In the genomic region with DNA sequence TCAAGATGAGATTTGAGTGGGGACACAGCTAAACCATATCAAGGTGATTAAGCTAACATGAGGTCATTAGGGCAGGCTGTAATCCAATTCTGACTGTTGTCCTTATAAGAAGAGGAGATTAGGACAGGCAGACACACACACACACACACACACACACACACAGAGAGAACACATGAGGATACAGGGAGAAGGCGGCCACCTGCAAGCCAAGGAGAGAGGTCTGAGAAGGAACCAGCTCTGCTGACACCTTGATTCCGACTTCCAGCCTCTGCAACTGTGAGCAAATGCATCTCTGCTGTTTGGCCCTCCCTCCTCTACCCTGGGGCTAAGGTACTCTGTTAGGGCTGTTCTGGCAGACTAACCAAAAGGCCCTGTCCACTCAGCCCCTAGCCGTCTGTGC, we compare ENCODE assay signal across 28 cellular contexts.
"Had no signal": no experiment of that assay in that cellular context is flagged by ENCODE, and none has a peak within 500 bp of the region (broad histone marks: within the 10 kb centered on the region; RNA-seq: fewer than 3 reads in every experiment).

No MANE protein-coding gene starts in this region.

- H2AFZ ChIP-seq: parathyroid adenoma had no signal

- H3K4me1 Mint-ChIP-seq: stimulated activated naive B cell treated with anti-CD40 and anti-IgM and Interleukin-4, amounts not matched to agents 10 μg/mL and 1 μg/mL and 100 μg/mL, for 72 hours had no signal

- H3K79me2 ChIP-seq: parathyroid adenoma had no signal

- H3K4me3 ChIP-seq: ovary, psoas muscle, right lobe of liver, sigmoid colon, stomach, thoracic aorta, thyroid gland, tibial nerve, upper lobe of left lung, vagina had no signal

- H3K27ac ChIP-seq: ovary, parathyroid adenoma, psoas muscle, right lobe of liver, sigmoid colon, stomach, thoracic aorta, thyroid gland, tibial nerve, upper lobe of left lung, vagina had no signal

- H3K9me3 ChIP-seq: ovary, psoas muscle, right lobe of liver, sigmoid colon, stomach, thoracic aorta, thyroid gland, upper lobe of left lung, vagina had no signal

- DNase-seq: nephron progenitor cell; occipital lobe; ovary; posterior cingulate gyrus; psoas muscle; right cardiac atrium; right lobe of liver; sigmoid colon; small intestine; stimulated activated CD4-positive, alpha-beta T cell treated with anti-CD3 and anti-CD28 coated beads, Interleukin-15, amount 100 ng/mL, for 24 hours; stimulated activated CD4-positive, alpha-beta T cell treated with anti-CD3 and anti-CD28 coated beads, Interleukin-2, amount 100 ng/mL, for 24 hours; stimulated activated CD4-positive, alpha-beta T cell treated with anti-CD3 and anti-CD28 coated beads, Interleukin-2, amount 100 ng/mL, for 48 hours; stimulated activated CD4-positive, alpha-beta T cell treated with anti-CD3 and anti-CD28 coated beads, Interleukin-4, amount 100 ng/mL, for 24 hours; stimulated activated naive B cell treated with anti-CD40 and anti-IgM and Interleukin-4, amounts not matched to agents 10 μg/mL and 1 μg/mL and 100 μg/mL, for 72 hours; stimulated activated naive CD4-positive, alpha-beta T cell treated with Interleukin-2 at 50 U/mL for 16 hours; stomach; thyroid gland; trophoblast cell; upper lobe of left lung had no signal

- H3K4me1 ChIP-seq: psoas muscle, right lobe of liver, sigmoid colon, stomach, thyroid gland, tibial nerve, upper lobe of left lung, vagina had no signal

- H3K36me3 Mint-ChIP-seq: natural killer cell treated with Interleukin-12 subunit alpha and Interleukin-12 subunit beta and Interleukin-15 and Interleukin-18, amount 100 ng/mL, for 72 hours; stimulated activated effector memory CD8-positive, alpha-beta T cell treated with anti-CD3 and anti-CD28 coated beads, Interleukin-12 subunit alpha, Interleukin-12 subunit beta, amount 100 ng/mL, for 72 hours; stimulated activated naive B cell treated with anti-CD40 and anti-IgM and Interleukin-4, amounts not matched to agents 10 μg/mL and 1 μg/mL and 100 μg/mL, for 72 hours had no signal

- H3K27me3 ChIP-seq: ovary, right lobe of liver, sigmoid colon, thyroid gland, tibial nerve, upper lobe of left lung, vagina had no signal

- H3K36me3 ChIP-seq: ovary, right lobe of liver, sigmoid colon, stomach, thoracic aorta, thyroid gland, tibial nerve, upper lobe of left lung, vagina had no signal

- H3K9me3 Mint-ChIP-seq: natural killer cell treated with Interleukin-12 subunit alpha and Interleukin-12 subunit beta and Interleukin-15 and Interleukin-18, amount 100 ng/mL, for 72 hours; neural crest cell; stimulated activated effector memory CD8-positive, alpha-beta T cell treated with anti-CD3 and anti-CD28 coated beads, Interleukin-12 subunit alpha, Interleukin-12 subunit beta, amount 100 ng/mL, for 72 hours; stimulated activated naive CD8-positive, alpha-beta T cell treated with anti-CD3 and anti-CD28 coated beads, Interleukin-15, Interleukin-2, amounts not matched to agents 100 ng/mL and 50 ng/mL, for 24 hours had no signal

- ATAC-seq: natural killer cell treated with Interleukin-12 subunit alpha and Interleukin-12 subunit beta and Interleukin-15 and Interleukin-18, amount 100 ng/mL, for 72 hours; psoas muscle; right cardiac atrium; right lobe of liver; stimulated activated effector memory CD8-positive, alpha-beta T cell treated with anti-CD3 and anti-CD28 coated beads, Interleukin-12 subunit alpha, Interleukin-12 subunit beta, amount 100 ng/mL, for 72 hours; stimulated activated naive B cell treated with anti-CD40 and anti-IgM and Interleukin-4, amounts not matched to agents 10 μg/mL and 1 μg/mL and 100 μg/mL, for 72 hours had no signal

- H3K4me3 Mint-ChIP-seq: natural killer cell treated with Interleukin-12 subunit alpha and Interleukin-12 subunit beta and Interleukin-15 and Interleukin-18, amount 100 ng/mL, for 72 hours; nephron progenitor cell; neural crest cell; stimulated activated effector memory CD8-positive, alpha-beta T cell treated with anti-CD3 and anti-CD28 coated beads, Interleukin-12 subunit alpha, Interleukin-12 subunit beta, amount 100 ng/mL, for 72 hours; stimulated activated naive B cell treated with anti-CD40 and anti-IgM and Interleukin-4, amounts not matched to agents 10 μg/mL and 1 μg/mL and 100 μg/mL, for 72 hours; stimulated activated naive CD8-positive, alpha-beta T cell treated with anti-CD3 and anti-CD28 coated beads, Interleukin-15, Interleukin-2, amounts not matched to agents 100 ng/mL and 50 ng/mL, for 24 hours had no signal

- H3K27ac Mint-ChIP-seq: natural killer cell treated with Interleukin-12 subunit alpha and Interleukin-12 subunit beta and Interleukin-15 and Interleukin-18, amount 100 ng/mL, for 72 hours; nephron progenitor cell; progenitor cell of endocrine pancreas; stimulated activated effector memory CD8-positive, alpha-beta T cell treated with anti-CD3 and anti-CD28 coated beads, Interleukin-12 subunit alpha, Interleukin-12 subunit beta, amount 100 ng/mL, for 72 hours; stimulated activated naive B cell treated with anti-CD40 and anti-IgM and Interleukin-4, amounts not matched to agents 10 μg/mL and 1 μg/mL and 100 μg/mL, for 72 hours; stimulated activated naive CD8-positive, alpha-beta T cell treated with anti-CD3 and anti-CD28 coated beads, Interleukin-15, Interleukin-2, amounts not matched to agents 100 ng/mL and 50 ng/mL, for 24 hours had no signal

- H3K9ac ChIP-seq: parathyroid adenoma had no signal
